Comparison of ENCODE assay signal across 21 cellular contexts in genomic region chr3:30524357-30525040, GRCh38.
DNase-seq lines count a peak whose midpoint lies in the region; ATAC-seq, FAIRE-seq and TF ChIP-seq lines count a peak whose summit lies in the region.
"Had no signal": no experiment of that assay in that cellular context is flagged by ENCODE, and none has a peak within 500 bp of the region (broad histone marks: within the 10 kb centered on the region; RNA-seq: fewer than 3 reads in every experiment).

No MANE protein-coding gene starts in this region.

- CTCF ChIA-PET in activated CD8-positive, alpha-beta memory T cell treated with anti-CD3 and anti-CD28 coated beads, Interleukin-2, amount 10 ng/mL, durations not matched to agents 7 days and 5 days (lab: Charles Lee): no interaction called here
- CTCF ChIA-PET in CD4-positive, alpha-beta T cell (lab: Charles Lee): no interaction called here
- CTCF ChIA-PET in naive thymus-derived CD4-positive, alpha-beta T cell (lab: Charles Lee): no interaction called here

- peaks cover 8% of the 10 kb centered on the region for H3K4me1 Mint-ChIP-seq in activated CD8-positive, alpha-beta memory T cell treated with anti-CD3 and anti-CD28 coated beads, Interleukin-2, amount 10 ng/mL, durations not matched to agents 7 days and 5 days
- peaks cover 21% of the 10 kb centered on the region for H3K4me1 Mint-ChIP-seq in CD4-positive, alpha-beta T cell (ENCODE audit: low read depth)
- H3K4me1 Mint-ChIP-seq in naive thymus-derived CD4-positive, alpha-beta T cell: peaks cover 8 to 27% (median 23%) of the 10 kb centered on the region in 7 donors

- no peak overlapping the region for H3K4me3 Mint-ChIP-seq in activated CD8-positive, alpha-beta memory T cell treated with anti-CD3 and anti-CD28 coated beads, Interleukin-2, amount 10 ng/mL, durations not matched to agents 7 days and 5 days
- no peak overlapping the region for H3K4me3 Mint-ChIP-seq in CD4-positive, alpha-beta T cell
- peak overlapping the region in 9 of 10 donors; percentile 4 to 66 (median 48) for H3K4me3 Mint-ChIP-seq in naive thymus-derived CD4-positive, alpha-beta T cell
- H3K4me3 Mint-ChIP-seq: CD4-positive, CD25-positive, alpha-beta regulatory T cell; mesothelial cell of epicardium; natural killer cell treated with Interleukin-12 subunit alpha and Interleukin-12 subunit beta and Interleukin-15 and Interleukin-18, amount 100 ng/mL, for 72 hours had no signal

- no peak for FAIRE-seq in GM19239 (lab: Jason Lieb, UNC)

- H3K36me3 Mint-ChIP-seq in activated CD8-positive, alpha-beta memory T cell treated with anti-CD3 and anti-CD28 coated beads, Interleukin-2, amount 10 ng/mL, durations not matched to agents 7 days and 5 days: peaks cover 3% of the 10 kb centered on the region
- H3K36me3 Mint-ChIP-seq in CD4-positive, alpha-beta T cell (ENCODE audit: low read depth): no peaks in the 10 kb centered on the region
- peaks cover 0 to 6% (median 0%) of the 10 kb centered on the region in 5 donors for H3K36me3 Mint-ChIP-seq in naive thymus-derived CD4-positive, alpha-beta T cell
- H3K36me3 Mint-ChIP-seq: CD4-positive, CD25-positive, alpha-beta regulatory T cell; mesothelial cell of epicardium; natural killer cell treated with Interleukin-12 subunit alpha and Interleukin-12 subunit beta and Interleukin-15 and Interleukin-18, amount 100 ng/mL, for 72 hours had no signal

- no peak for DNase-seq in activated CD8-positive, alpha-beta memory T cell treated with anti-CD3 and anti-CD28 coated beads, Interleukin-2, amount 10 ng/mL, durations not matched to agents 7 days and 5 days
- DNase-seq in activated CD8-positive, alpha-beta memory T cell treated with anti-CD3 and anti-CD28 coated beads for 24 hours: no peak
- no peak for DNase-seq in CD4-positive, alpha-beta T cell
- DNase-seq in NOMO-1 treated with DMSO at 0.1 percent for 48 hours (lab: John Stamatoyannopoulos, UW; ENCODE audit: unreplicated experiment) (peak; percentile 54), left lobe of liver (ENCODE audit: low spot score) (no peak), GM19239 (ENCODE audit: insufficient read length, low spot score) (no peak)
- DNase-seq in naive thymus-derived CD4-positive, alpha-beta T cell: peak in 1 of 9 donors; percentile 4
- DNase-seq: activated CD4-positive, CD25-positive, alpha-beta regulatory T cell treated with anti-CD3 and anti-CD28 coated beads, Interleukin-2, amount 50 U/mL, for 72 hours; activated CD8-positive, alpha-beta memory T cell treated with anti-CD3 and anti-CD28 coated beads, Interleukin-2, amount 50 U/mL, for 4 hours; activated effector memory CD4-positive, alpha-beta T cell treated with Interleukin-2 at 50 U/mL for 16 hours; anterior cingulate cortex; dermis blood vessel endothelial cell; DMS153; HCEC 1CT; NCI-H1417 treated with DMSO at 0.1 percent for 48 hours; NCI-H524; right lobe of liver had no signal

- no peak overlapping the region for H3K4me3 ChIP-seq in naive thymus-derived CD4-positive, alpha-beta T cell (ENCODE audit: low read length)
- H3K4me3 ChIP-seq: right lobe of liver had no signal

- no peaks in the 10 kb centered on the region for H3K36me3 ChIP-seq in naive thymus-derived CD4-positive, alpha-beta T cell (ENCODE audit: control insufficient read depth in 2 of 3, insufficient read depth in 3 of 3, low read length in 3 of 3)
- H3K36me3 ChIP-seq: right lobe of liver had no signal

- H3K27ac ChIP-seq in CD4-positive, alpha-beta T cell (ENCODE audit: low read depth, low read length): no peak overlapping the region
- no peak overlapping the region for H3K27ac ChIP-seq in naive thymus-derived CD4-positive, alpha-beta T cell (ENCODE audit: low read depth, low read length)
- H3K27ac ChIP-seq: right lobe of liver had no signal

- no peaks in the 10 kb centered on the region for H3K9me3 Mint-ChIP-seq in activated CD8-positive, alpha-beta memory T cell treated with anti-CD3 and anti-CD28 coated beads, Interleukin-2, amount 10 ng/mL, durations not matched to agents 7 days and 5 days (ENCODE audit: low read depth)
- no peaks in the 10 kb centered on the region for H3K9me3 Mint-ChIP-seq in CD4-positive, alpha-beta T cell
- peaks cover 0 to 5% (median 0%) of the 10 kb centered on the region in 11 donors for H3K9me3 Mint-ChIP-seq in naive thymus-derived CD4-positive, alpha-beta T cell
- H3K9me3 Mint-ChIP-seq: natural killer cell treated with Interleukin-12 subunit alpha and Interleukin-12 subunit beta and Interleukin-15 and Interleukin-18, amount 100 ng/mL, for 72 hours had no signal

- no peak for ATAC-seq in activated CD8-positive, alpha-beta memory T cell treated with anti-CD3 and anti-CD28 coated beads, Interleukin-2, amount 10 ng/mL, durations not matched to agents 7 days and 5 days
- ATAC-seq in CD4-positive, alpha-beta T cell (ENCODE audit: poor library complexity): peak; percentile 17
- peak; percentile 41 for ATAC-seq in naive thymus-derived CD4-positive, alpha-beta T cell
- ATAC-seq in left lobe of liver: no peak
- ATAC-seq: natural killer cell treated with Interleukin-12 subunit alpha and Interleukin-12 subunit beta and Interleukin-15 and Interleukin-18, amount 100 ng/mL, for 72 hours; right lobe of liver; SK-N-SH treated with all-trans-retinoic acid at 6 μM for 48 hours had no signal

- no peak for TF ChIP-seq CTCF in CD4-positive, alpha-beta T cell (IDR thresholded peaks at IDR 0.05)

- POLR2A ChIA-PET in CD4-positive, alpha-beta T cell (lab: Charles Lee): no interaction called here
- POLR2A ChIA-PET in naive thymus-derived CD4-positive, alpha-beta T cell (lab: Charles Lee): no interaction called here

- H3K4me1 ChIP-seq in naive thymus-derived CD4-positive, alpha-beta T cell (ENCODE audit: control insufficient read depth in 2 of 2, insufficient read depth in 2 of 2, low read length in 2 of 2): no peaks in the 10 kb centered on the region

- H3K27ac Mint-ChIP-seq in activated CD8-positive, alpha-beta memory T cell treated with anti-CD3 and anti-CD28 coated beads, Interleukin-2, amount 10 ng/mL, durations not matched to agents 7 days and 5 days: peak overlapping the region; percentile 24
- H3K27ac Mint-ChIP-seq in CD4-positive, alpha-beta T cell: no peak overlapping the region
- H3K27ac Mint-ChIP-seq in naive thymus-derived CD4-positive, alpha-beta T cell: peak overlapping the region in 5 of 9 donors; percentile 0 to 63 (median 16)
- H3K27ac Mint-ChIP-seq: CD4-positive, CD25-positive, alpha-beta regulatory T cell; mesothelial cell of epicardium; natural killer cell treated with Interleukin-12 subunit alpha and Interleukin-12 subunit beta and Interleukin-15 and Interleukin-18, amount 100 ng/mL, for 72 hours had no signal

- H3K9me3 ChIP-seq in CD4-positive, alpha-beta T cell (ENCODE audit: control insufficient read depth, low read length): no peaks in the 10 kb centered on the region
- no peaks in the 10 kb centered on the region for H3K9me3 ChIP-seq in naive thymus-derived CD4-positive, alpha-beta T cell (ENCODE audit: control insufficient read depth in 2 of 3, low read length in 3 of 3)
- H3K9me3 ChIP-seq: right lobe of liver had no signal

- intact Hi-C loops in CD4-positive, alpha-beta T cell (cut with DNase I, micrococcal nuclease): no loop called here
- intact Hi-C loops in naive thymus-derived CD4-positive, alpha-beta T cell (cut with micrococcal nuclease): loop anchor here in 1 of 2 donors (2.0 to 5.0 kb wide), 2 partner anchors 73 to 168 kb away; no protein-coding TSS in a partner anchor

- H3K27me3 Mint-ChIP-seq in activated CD8-positive, alpha-beta memory T cell treated with anti-CD3 and anti-CD28 coated beads, Interleukin-2, amount 10 ng/mL, durations not matched to agents 7 days and 5 days: no peaks in the 10 kb centered on the region
- no peaks in the 10 kb centered on the region for H3K27me3 Mint-ChIP-seq in CD4-positive, alpha-beta T cell
- peaks cover 0 to 3% (median 0%) of the 10 kb centered on the region in 5 donors for H3K27me3 Mint-ChIP-seq in naive thymus-derived CD4-positive, alpha-beta T cell

- H3K27me3 ChIP-seq in CD4-positive, alpha-beta T cell (ENCODE audit: control insufficient read depth, insufficient read depth, low read length): no peaks in the 10 kb centered on the region
- H3K27me3 ChIP-seq in naive thymus-derived CD4-positive, alpha-beta T cell (ENCODE audit: control insufficient read depth in 2 of 2, insufficient read depth in 2 of 2, low read length in 2 of 2): no peaks in the 10 kb centered on the region
- H3K27me3 ChIP-seq: right lobe of liver had no signal

Comparison
In these comparisons a context has a peak if more than half of its experiments do, and no peak if none do; other contexts are left out.
1. ATAC-seq: peak in CD4-positive, alpha-beta T cell (single experiment) and naive thymus-derived CD4-positive, alpha-beta T cell (single experiment); none in activated CD8-positive, alpha-beta memory T cell treated with anti-CD3 and anti-CD28 coated beads, Interleukin-2, amount 10 ng/mL, durations not matched to agents 7 days and 5 days (single experiment) and left lobe of liver (single experiment).
2. H3K4me3 Mint-ChIP-seq: peak in naive thymus-derived CD4-positive, alpha-beta T cell (9 of 10); none in activated CD8-positive, alpha-beta memory T cell treated with anti-CD3 and anti-CD28 coated beads, Interleukin-2, amount 10 ng/mL, durations not matched to agents 7 days and 5 days (single experiment) and CD4-positive, alpha-beta T cell (single experiment).